1 cellular context compared by ENCODE assay signal in genomic region chr11:115958089-115959000, GRCh38.
TF ChIP-seq lines count a peak whose summit lies in the region.

No MANE protein-coding gene starts in this region.

TF ChIP-seq in HepG2, 621 proteins besides CTCF, POLR2A, EP300 and RAD21 (continued from another document):
- TF ChIP-seq ZNF691 (CRISPR knock-in tag; IDR thresholded peaks at IDR 0.05; ENCODE audit: borderline replicate concordance, low read depth): no peak
- TF ChIP-seq IKZF1 (IDR thresholded peaks at IDR 0.05): peak; percentile 54; the same call in 1 of the 2 replicates
- TF ChIP-seq ZFP36 (IDR thresholded peaks at IDR 0.05; ENCODE audit: borderline replicate concordance, low read depth, low read length, partially characterized antibody): no peak
